In the genomic region with DNA sequence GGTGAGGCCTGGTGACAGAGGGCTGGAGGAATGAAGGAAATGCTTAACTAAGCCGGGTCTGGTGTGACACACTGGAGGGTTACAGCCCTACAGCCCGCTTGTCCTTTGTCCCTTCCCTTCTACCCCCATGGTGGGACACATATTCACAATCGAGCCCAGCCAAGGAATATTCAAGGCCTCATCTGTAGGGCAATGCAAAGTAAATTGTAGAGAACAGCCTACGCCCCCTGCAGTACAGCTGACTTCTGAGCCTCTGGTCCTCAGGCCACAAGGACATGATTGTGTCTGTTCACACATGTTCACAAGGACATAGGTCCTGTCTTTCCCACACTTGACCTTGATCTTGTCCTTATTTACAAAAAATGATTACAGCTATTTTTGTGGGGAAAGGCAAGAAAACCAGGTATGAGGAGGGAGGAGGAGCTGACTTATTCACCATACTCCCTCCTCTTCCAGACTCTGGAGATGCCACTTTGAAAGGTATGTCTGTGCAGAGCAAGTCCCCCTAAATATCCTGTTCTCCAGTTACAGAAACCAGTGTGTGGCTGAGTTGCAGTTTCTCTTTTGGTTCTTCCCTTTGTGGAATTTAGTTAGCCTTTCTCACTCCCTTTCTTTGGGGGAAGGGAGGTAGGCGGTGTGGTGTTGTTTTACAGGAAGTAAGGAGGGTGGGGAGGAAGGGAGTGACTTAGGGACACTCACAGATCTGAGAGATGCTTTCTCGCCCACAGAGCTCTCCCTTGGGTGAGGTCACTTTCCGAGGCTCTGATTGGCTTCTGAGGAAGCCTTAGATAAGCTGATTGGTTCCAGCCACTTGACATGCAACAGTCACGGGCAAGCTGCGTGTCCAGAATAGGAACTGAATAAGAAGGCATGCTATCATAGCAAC, we compare ENCODE assay signal across 8 cellular contexts. TPM values are rescaled to one million over a fixed set of nuclear protein-coding genes. Genes with fewer than 3 reads are reported as not detected.
A peak's percentile ranks its signal among the peaks of the same experiment; 100 is the strongest.
DNase-seq lines count a peak whose midpoint lies in the region; ATAC-seq, FAIRE-seq and TF ChIP-seq lines count a peak whose summit lies in the region.

No MANE protein-coding gene starts in this region.

- H4K20me1 ChIP-seq in MM.1S (ENCODE audit: insufficient read depth, low read length) (no peaks in the 10 kb centered on the region), SK-N-SH (ENCODE audit: insufficient read depth) (no peaks in the 10 kb centered on the region)

- peak; percentile 73 to 87 (median 82) for ATAC-seq in pancreas

- TF ChIP-seq RAD21 in SK-N-SH (IDR thresholded peaks at IDR 0.05; ENCODE audit: low read length): no peak

- H3K27ac ChIP-seq in MM.1S (ENCODE audit: low read length) (peak overlapping the region; percentile 95), SK-N-SH (ENCODE audit: low read depth in 2 of 2, low read length in 1 of 2) (peak overlapping the region; percentile 92 to 99), cardiac muscle cell (peak overlapping the region; percentile 94), pancreas (peak overlapping the region; percentile 69 to 92 (median 82))

- H3K4me3 ChIP-seq in MM.1S (ENCODE audit: low read length) (peak overlapping the region; percentile 43), SK-N-SH (ENCODE audit: low read depth in 2 of 2, low read length in 1 of 2) (peak overlapping the region; percentile 18 to 45; a peak in 3 of 4 replicates), cardiac muscle cell (peak overlapping the region; percentile 0), pancreas (peak overlapping the region in 2 of 4 donors; percentile 12 to 17)

- H3K36me3 ChIP-seq in MM.1S (replicated peaks; ENCODE audit: insufficient read depth, low read length) (no peaks in the 10 kb centered on the region), SK-N-SH (replicated peaks in 1 of 2; ENCODE audit: control insufficient read depth in 1 of 2, insufficient read depth in 2 of 2, low read length in 1 of 2) (peaks cover 0 to 5% of the 10 kb centered on the region in 2 experiments), cardiac muscle cell (no peaks in the 10 kb centered on the region), pancreas (no peaks in the 10 kb centered on the region)

- intact Hi-C loops in pancreas (cut with DNase I): loop anchor here in 1 of 3 donors (5.0 kb wide), 1 partner anchor 33 kb away; no protein-coding TSS in a partner anchor

- H2AFZ ChIP-seq in MM.1S (ENCODE audit: low read length): peak overlapping the region; percentile 54; the same call in 1 of the 2 replicates
- peak overlapping the region; percentile 73; the same call in 1 of the 2 replicates for H2AFZ ChIP-seq in SK-N-SH (ENCODE audit: low read depth)

- H3F3A ChIP-seq in MM.1S (ENCODE audit: insufficient read depth, low read length) (peaks cover 58% of the 10 kb centered on the region), SK-N-SH (replicated peaks; ENCODE audit: insufficient read depth) (peaks cover 19% of the 10 kb centered on the region)

- POLR2A ChIA-PET in SK-N-SH (lab: Yijun Ruan, JAX): interaction anchor here (0.8 to 2.3 kb wide), 5 partner anchors 12 to 120 kb away, joined by 3 to 8 read pairs (median 5); a partner anchor contains a TSS

- WGBS in SK-N-SH (ENCODE audit: low lambda C conversion rate): 15% methylated on average over 8 of the region's 9 CpGs
- 32 to 49% methylated on average over 9 of the region's 9 CpGs for WGBS in pancreas, 2 donors

- peak overlapping the region; percentile 77 for H3K9ac ChIP-seq in MM.1S (ENCODE audit: low read length)
- H3K9ac ChIP-seq in SK-N-SH: peak overlapping the region; percentile 67

- TF ChIP-seq CTCF in MM.1S (IDR thresholded peaks at IDR 0.05; ENCODE audit: low read length) (peak; percentile 45), SK-N-SH (IDR thresholded peaks at IDR 0.05) (peak; percentile 48), cardiac muscle cell (IDR thresholded peaks at IDR 0.05; ENCODE audit: low read depth, low read length) (peak; percentile 38), pancreas (IDR thresholded peaks at IDR 0.05) (no peak)

- DNase-seq in GM03348 (ENCODE audit: low spot score) (peak; percentile 94), HCEC 1CT (peak; percentile 100), MM.1S (peak; percentile 100), SK-N-SH (peak; percentile 82), cardiac muscle cell (ENCODE audit: low read depth in 1 of 2, low spot score in 1 of 2) (peak; percentile 97 to 100), pancreas (peak in 4 of 6 donors; percentile 77 to 87 (median 82)), ureter (ENCODE audit: low spot score) (peak; percentile 95)
- DNase-seq in activated naive CD8-positive, alpha-beta T cell treated with anti-CD3 and anti-CD28 coated beads, Interleukin-2, amount 50 U/mL, for 16 hours (ENCODE audit: low read depth, low spot score): peak; percentile 56

- H3K9me2 ChIP-seq in MM.1S (replicated peaks; ENCODE audit: insufficient read depth, low read length) (no peaks in the 10 kb centered on the region), SK-N-SH (no peaks in the 10 kb centered on the region)

- peak overlapping the region; percentile 90 for H3K4me2 ChIP-seq in MM.1S (ENCODE audit: low read depth, low read length)
- peak overlapping the region; percentile 72 for H3K4me2 ChIP-seq in SK-N-SH

- H3K27me3 ChIP-seq in MM.1S (replicated peaks; ENCODE audit: insufficient read depth, low read length): no peaks in the 10 kb centered on the region
- H3K27me3 ChIP-seq in SK-N-SH (ENCODE audit: insufficient read depth): no peaks in the 10 kb centered on the region
- no peaks in the 10 kb centered on the region for H3K27me3 ChIP-seq in cardiac muscle cell
- H3K27me3 ChIP-seq in pancreas: no peaks in the 10 kb centered on the region

- FAIRE-seq in pancreas (lab: Jason Lieb, UNC): peak; percentile 76

- 0 out of 2 replicates have a peak, but pooled peaks cover 7% of the 10 kb centered on the region for H3K79me2 ChIP-seq in MM.1S (ENCODE audit: low read length)
- no peaks in the 10 kb centered on the region for H3K79me2 ChIP-seq in SK-N-SH (ENCODE audit: insufficient read depth)

- peak; percentile 58 to 74; a peak in 2 of 4 replicates for TF ChIP-seq EP300 in SK-N-SH (IDR thresholded peaks at IDR 0.05; ENCODE audit: borderline replicate concordance in 1 of 2, low read depth in 1 of 2, low read length in 1 of 2)

- H3K9me3 ChIP-seq in MM.1S (replicated peaks; ENCODE audit: insufficient read depth, low read length) (no peaks in the 10 kb centered on the region), SK-N-SH (no peaks in the 10 kb centered on the region), cardiac muscle cell (ENCODE audit: low read depth) (no peaks in the 10 kb centered on the region), pancreas (no peaks in the 10 kb centered on the region)

- H3K4me1 ChIP-seq in MM.1S (ENCODE audit: low read length): peaks cover 66% of the 10 kb centered on the region
- peaks cover 27 to 30% of the 10 kb centered on the region in 2 experiments for H3K4me1 ChIP-seq in SK-N-SH (ENCODE audit: control insufficient read depth in 1 of 2, insufficient read depth in 2 of 2, low read depth in 1 of 2, low read length in 1 of 2)
- peaks cover 51% of the 10 kb centered on the region for H3K4me1 ChIP-seq in cardiac muscle cell (ENCODE audit: low read depth)
- peaks cover 42 to 59% (median 50%) of the 10 kb centered on the region in 3 donors for H3K4me1 ChIP-seq in pancreas

- CTCF ChIA-PET in SK-N-SH (lab: Yijun Ruan, JAX): interaction anchor here (0.9 to 8.2 kb wide), 15 partner anchors 10 to 133 kb away, joined by 3 to 187 read pairs (median 10); a partner anchor contains a TSS

TF ChIP-seq in SK-N-SH, 30 proteins besides CTCF, POLR2A, EP300 and RAD21 (continues in another document):
- peak; percentile 66 for TF ChIP-seq CHD2 (IDR thresholded peaks at IDR 0.05; ENCODE audit: low read length, partially characterized antibody)
- TF ChIP-seq FOXJ3 (CRISPR knock-in tag; IDR thresholded peaks at IDR 0.05): 0 out of 2 replicates have a peak, but pooled peaks have one; percentile 37
- peak; percentile 83; the same call in 1 of the 2 replicates for TF ChIP-seq POLR2AphosphoS5 (IDR thresholded peaks at IDR 0.05; ENCODE audit: low read depth, low read length)
- TF ChIP-seq TEAD4 (IDR thresholded peaks at IDR 0.05; ENCODE audit: borderline replicate concordance, insufficient read depth): no peak
- peak; percentile 45; the same call in 1 of the 2 replicates for TF ChIP-seq FOSL2 (IDR thresholded peaks at IDR 0.05; ENCODE audit: borderline replicate concordance, low read depth)

RNA-seq across cellular contexts. Expression of a gene that starts 14.6 kb away (rescaled TPM):
- polyA plus RNA-seq in SK-N-SH (2012; rRNA removed): 15.8 and 17.3 TPM in 2 replicates
- 18.3 and 24.3 TPM in 2 replicates for polyA plus RNA-seq in SK-N-SH (2012; cell fraction: cytosol; rRNA removed)
- 12.2 and 13.1 TPM in 2 replicates for polyA plus RNA-seq in SK-N-SH (2012; cell fraction: nucleus; rRNA removed)
- 20.6 and 43.4 TPM in 2 replicates for total RNA-seq in cardiac muscle cell
- polyA plus RNA-seq in cardiac muscle cell: 65.1 and 88.2 TPM in 2 replicates
- total RNA-seq in pancreas: 10 to 100 TPM in 1 of 6 donors, 1 to 10 TPM in 5; 3.9 to 10.8 (median 5.7) TPM
- polyA plus RNA-seq in pancreas: 10 to 100 TPM; 14.6 to 27.6 TPM
- total RNA-seq in ureter: 21.0 TPM

RNA-seq across cellular contexts. Expression of a gene that starts 14.7 kb away (rescaled TPM):
- 2.6 and 3.6 TPM in 2 replicates for polyA plus RNA-seq in SK-N-SH (2012; rRNA removed)
- polyA plus RNA-seq in SK-N-SH (2012; cell fraction: cytosol; rRNA removed): 1.7 and 2.4 TPM in 2 replicates
- 9.4 and 13.1 TPM in 2 replicates for polyA plus RNA-seq in SK-N-SH (2012; cell fraction: nucleus; rRNA removed)
- total RNA-seq in cardiac muscle cell: 4.3 and 5.7 TPM in 2 replicates
- 2.7 and 5.4 TPM in 2 replicates for polyA plus RNA-seq in cardiac muscle cell
- total RNA-seq in pancreas: under 1 TPM; 0.04 to 0.28 (median 0.18) TPM
- under 1 TPM; 0.34 to 0.38 TPM for polyA plus RNA-seq in pancreas
- 0.47 TPM for total RNA-seq in ureter

RNA-seq across cellular contexts. Expression of a gene that starts 17.3 kb away (rescaled TPM):
- polyA plus RNA-seq in SK-N-SH (2012; rRNA removed) (44.6 and 77.3 TPM in 2 replicates), cardiac muscle cell (172 and 303 TPM in 2 replicates), pancreas (100 to 1,000 TPM; 105 to 224 TPM)
- polyA plus RNA-seq in SK-N-SH (2012; cell fraction: cytosol; rRNA removed): 60.3 and 73.3 TPM in 2 replicates
- polyA plus RNA-seq in SK-N-SH (2012; cell fraction: nucleus; rRNA removed): 41.9 and 93.1 TPM in 2 replicates
- total RNA-seq in cardiac muscle cell (190 and 260 TPM in 2 replicates), pancreas (100 to 1,000 TPM; 167 to 491 (median 295) TPM), ureter (744 TPM)

RNA-seq across cellular contexts. Expression of a gene that starts 21.3 kb away (rescaled TPM):
- polyA plus RNA-seq in SK-N-SH (2012; rRNA removed): 39.1 and 39.4 TPM in 2 replicates
- polyA plus RNA-seq in SK-N-SH (2012; cell fraction: cytosol; rRNA removed): 46.0 and 49.7 TPM in 2 replicates
- 22.1 and 26.1 TPM in 2 replicates for polyA plus RNA-seq in SK-N-SH (2012; cell fraction: nucleus; rRNA removed)
- total RNA-seq in cardiac muscle cell: 33.4 and 39.2 TPM in 2 replicates
- polyA plus RNA-seq in cardiac muscle cell: 46.4 and 59.0 TPM in 2 replicates
- 10 to 100 TPM in 1 of 6 donors, 1 to 10 TPM in 5; 3.3 to 10.3 (median 5.8) TPM for total RNA-seq in pancreas
- polyA plus RNA-seq in pancreas: 1 to 10 TPM; 2.9 to 6.8 TPM
- 24.7 TPM for total RNA-seq in ureter

RNA-seq across cellular contexts. Expression of a gene that starts 42.4 kb away (rescaled TPM):
- polyA plus RNA-seq in SK-N-SH (2012; rRNA removed) (0.05 TPM in 1 of 2 replicates, not detected in the other), cardiac muscle cell (not detected in 2 replicates), pancreas (under 1 TPM in 1 of 2 donors, not detected in 1; 0.07 TPM)
- polyA plus RNA-seq in SK-N-SH (2012; cell fraction: cytosol; rRNA removed): 0.10 TPM in 1 of 2 replicates, not detected in the other
- not detected in 2 replicates for polyA plus RNA-seq in SK-N-SH (2012; cell fraction: nucleus; rRNA removed)
- total RNA-seq in cardiac muscle cell (0.18 TPM in 1 of 2 replicates, not detected in the other), pancreas (not detected), ureter (not detected)

Comparison
In these comparisons a context has a peak if more than half of its experiments do, and no peak if none do; other contexts are left out.
1. CTCF ChIP-seq: peak in MM.1S (single experiment), SK-N-SH (single experiment) and cardiac muscle cell (single experiment); none in pancreas (0 of 4).
2. Peak in every context shown above with its lines, with median percentiles within 50 percentile points of each other: DNase-seq and H3K27ac ChIP-seq.